ENCODE assay signal across 1 cellular context in the genomic region with DNA sequence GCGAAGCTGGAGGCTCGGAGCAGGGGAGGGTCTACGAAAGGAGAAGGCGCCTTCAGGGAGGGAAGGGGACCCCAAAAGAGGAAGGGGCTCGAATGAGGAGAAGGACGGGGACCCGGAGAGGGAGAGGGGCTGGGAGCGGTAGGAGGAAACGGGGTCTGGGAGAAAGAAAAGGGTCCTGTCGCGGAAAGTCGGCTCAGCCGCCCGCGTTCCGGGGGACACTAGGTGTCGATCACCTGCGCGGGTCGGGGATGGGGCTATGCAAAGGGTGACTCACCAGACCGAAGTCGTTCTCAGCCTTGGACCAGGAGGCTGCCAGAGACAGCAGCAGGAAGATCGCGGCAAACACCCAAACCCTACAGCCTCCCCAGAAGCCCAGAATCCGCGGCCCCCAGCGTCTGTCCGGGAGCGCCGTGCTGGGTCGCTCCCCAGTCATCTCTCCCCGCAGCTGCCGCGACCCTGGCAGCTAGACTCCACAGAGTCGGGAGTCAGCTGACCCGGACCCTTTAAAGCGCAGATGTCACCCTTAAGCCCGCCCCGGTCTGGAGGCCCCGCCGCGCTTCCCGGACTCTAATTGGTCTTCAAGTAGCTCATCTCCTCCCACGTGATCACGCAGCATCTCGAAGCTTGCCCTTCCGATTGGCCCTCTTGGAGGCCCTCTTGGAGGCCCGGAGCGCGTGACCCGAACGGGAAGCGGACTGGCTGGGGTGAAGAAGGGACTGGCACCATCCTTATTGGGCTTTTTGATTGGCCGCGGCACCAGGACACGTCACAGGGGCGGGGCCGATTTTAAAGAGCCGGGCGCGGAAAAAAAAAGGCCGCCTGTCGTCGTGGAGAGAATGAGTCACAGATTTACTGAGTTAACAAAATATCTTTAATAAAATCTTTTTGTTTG.
TF ChIP-seq lines count a peak whose summit lies in the region.

NEU1 (minus strand) TSS at position 478 of the 892 bp plus-strand sequence; CDS start at position 433, 45 bp downstream.

TF ChIP-seq in HepG2, 621 proteins besides CTCF, POLR2A, EP300 and RAD21 (continued from another document and continues in another):
- TF ChIP-seq, protein P1, sequence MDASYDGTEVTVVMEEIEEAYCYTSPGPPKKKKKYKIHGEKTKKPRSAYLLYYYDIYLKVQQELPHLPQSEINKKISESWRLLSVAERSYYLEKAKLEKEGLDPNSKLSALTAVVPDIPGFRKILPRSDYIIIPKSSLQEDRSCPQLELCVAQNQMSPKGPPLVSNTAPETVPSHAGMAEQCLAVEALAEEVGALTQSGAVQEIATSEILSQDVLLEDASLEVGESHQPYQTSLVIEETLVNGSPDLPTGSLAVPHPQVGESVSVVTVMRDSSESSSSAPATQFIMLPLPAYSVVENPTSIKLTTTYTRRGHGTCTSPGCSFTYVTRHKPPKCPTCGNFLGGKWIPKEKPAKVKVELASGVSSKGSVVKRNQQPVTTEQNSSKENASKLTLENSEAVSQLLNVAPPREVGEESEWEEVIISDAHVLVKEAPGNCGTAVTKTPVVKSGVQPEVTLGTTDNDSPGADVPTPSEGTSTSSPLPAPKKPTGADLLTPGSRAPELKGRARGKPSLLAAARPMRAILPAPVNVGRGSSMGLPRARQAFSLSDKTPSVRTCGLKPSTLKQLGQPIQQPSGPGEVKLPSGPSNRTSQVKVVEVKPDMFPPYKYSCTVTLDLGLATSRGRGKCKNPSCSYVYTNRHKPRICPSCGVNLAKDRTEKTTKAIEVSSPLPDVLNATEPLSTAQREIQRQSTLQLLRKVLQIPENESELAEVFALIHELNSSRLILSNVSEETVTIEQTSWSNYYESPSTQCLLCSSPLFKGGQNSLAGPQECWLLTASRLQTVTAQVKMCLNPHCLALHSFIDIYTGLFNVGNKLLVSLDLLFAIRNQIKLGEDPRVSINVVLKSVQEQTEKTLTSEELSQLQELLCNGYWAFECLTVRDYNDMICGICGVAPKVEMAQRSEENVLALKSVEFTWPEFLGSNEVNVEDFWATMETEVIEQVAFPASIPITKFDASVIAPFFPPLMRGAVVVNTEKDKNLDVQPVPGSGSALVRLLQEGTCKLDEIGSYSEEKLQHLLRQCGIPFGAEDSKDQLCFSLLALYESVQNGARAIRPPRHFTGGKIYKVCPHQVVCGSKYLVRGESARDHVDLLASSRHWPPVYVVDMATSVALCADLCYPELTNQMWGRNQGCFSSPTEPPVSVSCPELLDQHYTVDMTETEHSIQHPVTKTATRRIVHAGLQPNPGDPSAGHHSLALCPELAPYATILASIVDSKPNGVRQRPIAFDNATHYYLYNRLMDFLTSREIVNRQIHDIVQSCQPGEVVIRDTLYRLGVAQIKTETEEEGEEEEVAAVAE (CRISPR knock-in tag; IDR thresholded peaks at IDR 0.05; ENCODE audit: borderline replicate concordance): peak; percentile 98
- TF ChIP-seq FOSL1 (CRISPR knock-in tag; IDR thresholded peaks at IDR 0.05; ENCODE audit: borderline replicate concordance) (no peak), NCOA2 (CRISPR knock-in tag; IDR thresholded peaks at IDR 0.05) (peak; percentile 48; the same call in 1 of the 2 replicates), PRMT3 (CRISPR knock-in tag; IDR thresholded peaks at IDR 0.05; ENCODE audit: borderline replicate concordance, low read depth) (no peak), ZNF281 (CRISPR knock-in tag; IDR thresholded peaks at IDR 0.05; ENCODE audit: borderline replicate concordance) (peak; percentile 61; the same call in 1 of the 2 replicates), PHF5A (CRISPR knock-in tag; IDR thresholded peaks at IDR 0.05; ENCODE audit: low read depth, unreplicated experiment) (peak; percentile 96), ZKSCAN8 (CRISPR knock-in tag; IDR thresholded peaks at IDR 0.05; ENCODE audit: borderline replicate concordance) (peak; percentile 65), ZNF24 (IDR thresholded peaks at IDR 0.05) (no peak), ZNF468 (CRISPR knock-in tag; IDR thresholded peaks at IDR 0.05) (0 out of 2 replicates have a peak, but pooled peaks have one; percentile 90), GTF2F1 (IDR thresholded peaks at IDR 0.05; ENCODE audit: low read length) (peak; percentile 93; the same call in 1 of the 2 replicates), ZZZ3 (CRISPR knock-in tag; IDR thresholded peaks at IDR 0.05; ENCODE audit: borderline replicate concordance) (0 out of 2 replicates have a peak, but pooled peaks have one; percentile 53), ZNF562 (CRISPR knock-in tag; IDR thresholded peaks at IDR 0.05; ENCODE audit: borderline replicate concordance) (no peak), ZNF430 (CRISPR knock-in tag; IDR thresholded peaks at IDR 0.05) (peak; percentile 97), FOXK1 (CRISPR knock-in tag; IDR thresholded peaks at IDR 0.05; ENCODE audit: borderline replicate concordance, low read depth) (peak; percentile 82; the same call in 1 of the 2 replicates), NKX3-1 (CRISPR knock-in tag; IDR thresholded peaks at IDR 0.05) (peak; percentile 97)
- TF ChIP-seq, protein P2, sequence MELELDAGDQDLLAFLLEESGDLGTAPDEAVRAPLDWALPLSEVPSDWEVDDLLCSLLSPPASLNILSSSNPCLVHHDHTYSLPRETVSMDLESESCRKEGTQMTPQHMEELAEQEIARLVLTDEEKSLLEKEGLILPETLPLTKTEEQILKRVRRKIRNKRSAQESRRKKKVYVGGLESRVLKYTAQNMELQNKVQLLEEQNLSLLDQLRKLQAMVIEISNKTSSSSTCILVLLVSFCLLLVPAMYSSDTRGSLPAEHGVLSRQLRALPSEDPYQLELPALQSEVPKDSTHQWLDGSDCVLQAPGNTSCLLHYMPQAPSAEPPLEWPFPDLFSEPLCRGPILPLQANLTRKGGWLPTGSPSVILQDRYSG (CRISPR knock-in tag; IDR thresholded peaks at IDR 0.05): 0 out of 2 replicates have a peak, but pooled peaks have one; percentile 43
- TF ChIP-seq, protein P3, sequence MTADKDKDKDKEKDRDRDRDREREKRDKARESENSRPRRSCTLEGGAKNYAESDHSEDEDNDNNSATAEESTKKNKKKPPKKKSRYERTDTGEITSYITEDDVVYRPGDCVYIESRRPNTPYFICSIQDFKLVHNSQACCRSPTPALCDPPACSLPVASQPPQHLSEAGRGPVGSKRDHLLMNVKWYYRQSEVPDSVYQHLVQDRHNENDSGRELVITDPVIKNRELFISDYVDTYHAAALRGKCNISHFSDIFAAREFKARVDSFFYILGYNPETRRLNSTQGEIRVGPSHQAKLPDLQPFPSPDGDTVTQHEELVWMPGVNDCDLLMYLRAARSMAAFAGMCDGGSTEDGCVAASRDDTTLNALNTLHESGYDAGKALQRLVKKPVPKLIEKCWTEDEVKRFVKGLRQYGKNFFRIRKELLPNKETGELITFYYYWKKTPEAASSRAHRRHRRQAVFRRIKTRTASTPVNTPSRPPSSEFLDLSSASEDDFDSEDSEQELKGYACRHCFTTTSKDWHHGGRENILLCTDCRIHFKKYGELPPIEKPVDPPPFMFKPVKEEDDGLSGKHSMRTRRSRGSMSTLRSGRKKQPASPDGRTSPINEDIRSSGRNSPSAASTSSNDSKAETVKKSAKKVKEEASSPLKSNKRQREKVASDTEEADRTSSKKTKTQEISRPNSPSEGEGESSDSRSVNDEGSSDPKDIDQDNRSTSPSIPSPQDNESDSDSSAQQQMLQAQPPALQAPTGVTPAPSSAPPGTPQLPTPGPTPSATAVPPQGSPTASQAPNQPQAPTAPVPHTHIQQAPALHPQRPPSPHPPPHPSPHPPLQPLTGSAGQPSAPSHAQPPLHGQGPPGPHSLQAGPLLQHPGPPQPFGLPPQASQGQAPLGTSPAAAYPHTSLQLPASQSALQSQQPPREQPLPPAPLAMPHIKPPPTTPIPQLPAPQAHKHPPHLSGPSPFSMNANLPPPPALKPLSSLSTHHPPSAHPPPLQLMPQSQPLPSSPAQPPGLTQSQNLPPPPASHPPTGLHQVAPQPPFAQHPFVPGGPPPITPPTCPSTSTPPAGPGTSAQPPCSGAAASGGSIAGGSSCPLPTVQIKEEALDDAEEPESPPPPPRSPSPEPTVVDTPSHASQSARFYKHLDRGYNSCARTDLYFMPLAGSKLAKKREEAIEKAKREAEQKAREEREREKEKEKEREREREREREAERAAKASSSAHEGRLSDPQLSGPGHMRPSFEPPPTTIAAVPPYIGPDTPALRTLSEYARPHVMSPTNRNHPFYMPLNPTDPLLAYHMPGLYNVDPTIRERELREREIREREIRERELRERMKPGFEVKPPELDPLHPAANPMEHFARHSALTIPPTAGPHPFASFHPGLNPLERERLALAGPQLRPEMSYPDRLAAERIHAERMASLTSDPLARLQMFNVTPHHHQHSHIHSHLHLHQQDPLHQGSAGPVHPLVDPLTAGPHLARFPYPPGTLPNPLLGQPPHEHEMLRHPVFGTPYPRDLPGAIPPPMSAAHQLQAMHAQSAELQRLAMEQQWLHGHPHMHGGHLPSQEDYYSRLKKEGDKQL (CRISPR knock-in tag; IDR thresholded peaks at IDR 0.05; ENCODE audit: low read depth): 0 out of 2 replicates have a peak, but pooled peaks have one; percentile 3
- TF ChIP-seq, protein P4, sequence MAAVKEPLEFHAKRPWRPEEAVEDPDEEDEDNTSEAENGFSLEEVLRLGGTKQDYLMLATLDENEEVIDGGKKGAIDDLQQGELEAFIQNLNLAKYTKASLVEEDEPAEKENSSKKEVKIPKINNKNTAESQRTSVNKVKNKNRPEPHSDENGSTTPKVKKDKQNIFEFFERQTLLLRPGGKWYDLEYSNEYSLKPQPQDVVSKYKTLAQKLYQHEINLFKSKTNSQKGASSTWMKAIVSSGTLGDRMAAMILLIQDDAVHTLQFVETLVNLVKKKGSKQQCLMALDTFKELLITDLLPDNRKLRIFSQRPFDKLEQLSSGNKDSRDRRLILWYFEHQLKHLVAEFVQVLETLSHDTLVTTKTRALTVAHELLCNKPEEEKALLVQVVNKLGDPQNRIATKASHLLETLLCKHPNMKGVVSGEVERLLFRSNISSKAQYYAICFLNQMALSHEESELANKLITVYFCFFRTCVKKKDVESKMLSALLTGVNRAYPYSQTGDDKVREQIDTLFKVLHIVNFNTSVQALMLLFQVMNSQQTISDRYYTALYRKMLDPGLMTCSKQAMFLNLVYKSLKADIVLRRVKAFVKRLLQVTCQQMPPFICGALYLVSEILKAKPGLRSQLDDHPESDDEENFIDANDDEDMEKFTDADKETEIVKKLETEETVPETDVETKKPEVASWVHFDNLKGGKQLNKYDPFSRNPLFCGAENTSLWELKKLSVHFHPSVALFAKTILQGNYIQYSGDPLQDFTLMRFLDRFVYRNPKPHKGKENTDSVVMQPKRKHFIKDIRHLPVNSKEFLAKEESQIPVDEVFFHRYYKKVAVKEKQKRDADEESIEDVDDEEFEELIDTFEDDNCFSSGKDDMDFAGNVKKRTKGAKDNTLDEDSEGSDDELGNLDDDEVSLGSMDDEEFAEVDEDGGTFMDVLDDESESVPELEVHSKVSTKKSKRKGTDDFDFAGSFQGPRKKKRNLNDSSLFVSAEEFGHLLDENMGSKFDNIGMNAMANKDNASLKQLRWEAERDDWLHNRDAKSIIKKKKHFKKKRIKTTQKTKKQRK (IDR thresholded peaks at IDR 0.05; ENCODE audit: low read length): no peak
- TF ChIP-seq, protein P5, sequence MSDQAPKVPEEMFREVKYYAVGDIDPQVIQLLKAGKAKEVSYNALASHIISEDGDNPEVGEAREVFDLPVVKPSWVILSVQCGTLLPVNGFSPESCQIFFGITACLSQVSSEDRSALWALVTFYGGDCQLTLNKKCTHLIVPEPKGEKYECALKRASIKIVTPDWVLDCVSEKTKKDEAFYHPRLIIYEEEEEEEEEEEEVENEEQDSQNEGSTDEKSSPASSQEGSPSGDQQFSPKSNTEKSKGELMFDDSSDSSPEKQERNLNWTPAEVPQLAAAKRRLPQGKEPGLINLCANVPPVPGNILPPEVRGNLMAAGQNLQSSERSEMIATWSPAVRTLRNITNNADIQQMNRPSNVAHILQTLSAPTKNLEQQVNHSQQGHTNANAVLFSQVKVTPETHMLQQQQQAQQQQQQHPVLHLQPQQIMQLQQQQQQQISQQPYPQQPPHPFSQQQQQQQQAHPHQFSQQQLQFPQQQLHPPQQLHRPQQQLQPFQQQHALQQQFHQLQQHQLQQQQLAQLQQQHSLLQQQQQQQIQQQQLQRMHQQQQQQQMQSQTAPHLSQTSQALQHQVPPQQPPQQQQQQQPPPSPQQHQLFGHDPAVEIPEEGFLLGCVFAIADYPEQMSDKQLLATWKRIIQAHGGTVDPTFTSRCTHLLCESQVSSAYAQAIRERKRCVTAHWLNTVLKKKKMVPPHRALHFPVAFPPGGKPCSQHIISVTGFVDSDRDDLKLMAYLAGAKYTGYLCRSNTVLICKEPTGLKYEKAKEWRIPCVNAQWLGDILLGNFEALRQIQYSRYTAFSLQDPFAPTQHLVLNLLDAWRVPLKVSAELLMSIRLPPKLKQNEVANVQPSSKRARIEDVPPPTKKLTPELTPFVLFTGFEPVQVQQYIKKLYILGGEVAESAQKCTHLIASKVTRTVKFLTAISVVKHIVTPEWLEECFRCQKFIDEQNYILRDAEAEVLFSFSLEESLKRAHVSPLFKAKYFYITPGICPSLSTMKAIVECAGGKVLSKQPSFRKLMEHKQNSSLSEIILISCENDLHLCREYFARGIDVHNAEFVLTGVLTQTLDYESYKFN (CRISPR knock-in tag; conservative IDR thresholded peaks at IDR 0.05): peak; percentile 69
- TF ChIP-seq, protein P6, sequence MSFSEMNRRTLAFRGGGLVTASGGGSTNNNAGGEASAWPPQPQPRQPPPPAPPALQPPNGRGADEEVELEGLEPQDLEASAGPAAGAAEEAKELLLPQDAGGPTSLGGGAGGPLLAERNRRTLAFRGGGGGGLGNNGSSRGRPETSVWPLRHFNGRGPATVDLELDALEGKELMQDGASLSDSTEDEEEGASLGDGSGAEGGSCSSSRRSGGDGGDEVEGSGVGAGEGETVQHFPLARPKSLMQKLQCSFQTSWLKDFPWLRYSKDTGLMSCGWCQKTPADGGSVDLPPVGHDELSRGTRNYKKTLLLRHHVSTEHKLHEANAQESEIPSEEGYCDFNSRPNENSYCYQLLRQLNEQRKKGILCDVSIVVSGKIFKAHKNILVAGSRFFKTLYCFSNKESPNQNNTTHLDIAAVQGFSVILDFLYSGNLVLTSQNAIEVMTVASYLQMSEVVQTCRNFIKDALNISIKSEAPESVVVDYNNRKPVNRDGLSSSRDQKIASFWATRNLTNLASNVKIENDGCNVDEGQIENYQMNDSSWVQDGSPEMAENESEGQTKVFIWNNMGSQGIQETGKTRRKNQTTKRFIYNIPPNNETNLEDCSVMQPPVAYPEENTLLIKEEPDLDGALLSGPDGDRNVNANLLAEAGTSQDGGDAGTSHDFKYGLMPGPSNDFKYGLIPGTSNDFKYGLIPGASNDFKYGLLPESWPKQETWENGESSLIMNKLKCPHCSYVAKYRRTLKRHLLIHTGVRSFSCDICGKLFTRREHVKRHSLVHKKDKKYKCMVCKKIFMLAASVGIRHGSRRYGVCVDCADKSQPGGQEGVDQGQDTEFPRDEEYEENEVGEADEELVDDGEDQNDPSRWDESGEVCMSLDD (CRISPR knock-in tag; IDR thresholded peaks at IDR 0.05; ENCODE audit: borderline replicate concordance): no peak; the same call in 1 of the 2 replicates
